Comparison of ENCODE assay signal across 10 cellular contexts in the genomic region with DNA sequence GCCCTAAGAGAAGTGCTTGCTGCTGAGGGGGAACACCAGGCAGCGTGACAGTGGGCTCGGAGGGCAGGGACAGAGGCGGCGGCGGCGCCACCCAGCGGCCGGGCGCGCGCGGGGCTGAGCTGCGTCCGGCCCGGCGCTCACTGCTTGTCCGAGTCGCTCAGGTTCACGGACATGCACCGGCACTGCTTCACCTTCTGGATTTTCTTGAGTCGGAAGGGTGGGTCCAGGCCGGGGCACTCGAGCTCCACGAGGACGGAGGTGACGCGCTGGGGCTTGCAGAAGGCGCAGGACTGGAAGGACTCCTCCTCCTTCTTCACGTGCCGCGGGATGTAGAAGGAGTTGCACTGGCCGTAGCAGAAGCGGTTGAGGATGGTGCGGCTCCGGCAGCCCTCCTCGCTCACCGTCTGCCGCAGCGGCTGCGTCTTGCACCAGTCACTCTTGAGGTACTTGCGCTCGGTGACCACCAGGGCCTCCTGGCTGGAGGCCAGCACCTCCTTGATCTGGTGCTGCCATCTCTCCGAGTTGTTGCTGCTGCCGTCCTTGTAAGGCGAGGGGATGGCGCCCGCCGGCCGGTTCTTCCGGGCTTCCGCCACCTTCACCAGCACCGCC.
A peak's percentile ranks its signal among the peaks of the same experiment; 100 is the strongest.
DNase-seq lines count a peak whose midpoint lies in the region; ATAC-seq and TF ChIP-seq lines count a peak whose summit lies in the region.
"Had no signal": no experiment of that assay in that cellular context is flagged by ENCODE, and none has a peak within 500 bp of the region (broad histone marks: within the 10 kb centered on the region; RNA-seq: fewer than 3 reads in every experiment).

No MANE protein-coding gene starts in this region.

- intact Hi-C loops in lower lobe of right lung (cut with DNase I) (no loop called here), posterior vena cava (cut with DNase I) (no loop called here)

- H3K27ac ChIP-seq in C4-2B (peak overlapping the region; percentile 9; the same call in 1 of the 2 replicates), HUES6 (ENCODE audit: low read depth, low read length) (no peak overlapping the region), lower lobe of right lung (no peak overlapping the region)

- ATAC-seq in lower lobe of right lung (peak; percentile 36 to 53), GM19324 (IDR thresholded peaks at IDR 0.05; ENCODE audit: low FRiP score, unreplicated experiment) (no peak), GM21390 (IDR thresholded peaks at IDR 0.05; ENCODE audit: unreplicated experiment) (no peak)

- peak; percentile 81 for TF ChIP-seq CTCF in C4-2B (conservative IDR thresholded peaks at IDR 0.05)
- no peak for TF ChIP-seq CTCF in lower lobe of right lung (IDR thresholded peaks at IDR 0.05)

- no peaks in the 10 kb centered on the region for H3K36me3 ChIP-seq in HUES6 (ENCODE audit: control insufficient read depth, insufficient read depth, low read length)
- no peaks in the 10 kb centered on the region for H3K36me3 ChIP-seq in lower lobe of right lung

- H3K9me3 ChIP-seq in HUES6 (ENCODE audit: control insufficient read depth, insufficient read depth, low read depth, low read length), result no peaks in the 10 kb centered on the region
- H3K9me3 ChIP-seq in lower lobe of right lung, result no peaks in the 10 kb centered on the region

- no peak overlapping the region for H3K9ac ChIP-seq in HUES6 (ENCODE audit: low read length)

- peaks cover 10% of the 10 kb centered on the region for H3K4me1 ChIP-seq in HUES6 (ENCODE audit: control insufficient read depth, insufficient read depth, low read length)
- no peaks in the 10 kb centered on the region for H3K4me1 ChIP-seq in lower lobe of right lung

- DNase-seq in central memory CD4-positive, alpha-beta T cell, result peak; percentile 6
- DNase-seq in lower lobe of right lung (peak; percentile 54), posterior vena cava (ENCODE audit: low spot score) (no peak), germinal center (ENCODE audit: low spot score) (no peak)
- DNase-seq: activated CD4-positive, alpha-beta T cell treated with anti-CD3 and anti-CD28 coated beads, Interleukin-2, amount 50 U/mL, for 4 hours; NCI-H345 had no signal

- H3K27me3 ChIP-seq in HUES6 (ENCODE audit: control insufficient read depth, insufficient read depth, low read length), result no peaks in the 10 kb centered on the region; the same call in 1 of the 2 replicates
- no peaks in the 10 kb centered on the region for H3K27me3 ChIP-seq in lower lobe of right lung (ENCODE audit: low read depth)

- H3K4me3 ChIP-seq in HUES6 (ENCODE audit: low read depth, low read length) (peak overlapping the region; percentile 57), lower lobe of right lung (peak overlapping the region; percentile 14)

Comparison
In these comparisons a context has a peak if more than half of its experiments do, and no peak if none do; other contexts are left out.
1. DNase-seq: peak in central memory CD4-positive, alpha-beta T cell (single experiment) and lower lobe of right lung (single experiment); none in posterior vena cava (single experiment) and germinal center (single experiment).
2. ATAC-seq: peak in lower lobe of right lung (2 of 2); none in GM19324 (single experiment) and GM21390 (single experiment).